1 cellular context compared by ENCODE assay signal in the genomic region with DNA sequence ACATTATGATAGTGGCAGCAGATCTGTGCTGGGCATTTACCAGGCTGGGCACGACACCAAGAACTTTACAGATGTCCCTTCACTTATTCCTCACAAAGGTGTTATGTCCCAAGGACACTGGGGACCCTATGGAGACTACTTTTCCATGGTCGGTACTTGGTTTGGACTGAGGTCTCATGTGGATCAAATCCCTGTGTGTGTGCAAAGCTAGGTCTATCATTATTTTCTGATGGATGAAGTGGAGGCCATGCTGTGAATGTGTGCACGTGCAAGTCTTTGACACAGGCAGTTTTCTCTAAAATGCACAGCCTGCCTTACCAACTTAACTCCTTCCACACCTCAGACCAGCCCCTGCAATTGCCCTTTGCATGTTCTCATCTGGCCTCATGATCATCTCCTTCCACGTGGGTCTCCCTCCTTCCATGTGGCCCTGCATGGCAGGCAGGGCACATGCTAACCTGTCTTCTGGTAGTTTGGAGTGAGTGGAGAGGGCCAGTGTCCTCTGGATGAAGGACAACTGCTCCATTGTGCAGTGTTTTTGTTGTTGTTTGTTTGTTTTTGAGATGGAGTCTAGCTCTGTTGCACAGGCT.
TF ChIP-seq lines count a peak whose summit lies in the region.

No MANE protein-coding gene starts in this region.

TF ChIP-seq in HepG2, 621 proteins besides CTCF, POLR2A, EP300 and RAD21:
- TF ChIP-seq, protein P1, sequence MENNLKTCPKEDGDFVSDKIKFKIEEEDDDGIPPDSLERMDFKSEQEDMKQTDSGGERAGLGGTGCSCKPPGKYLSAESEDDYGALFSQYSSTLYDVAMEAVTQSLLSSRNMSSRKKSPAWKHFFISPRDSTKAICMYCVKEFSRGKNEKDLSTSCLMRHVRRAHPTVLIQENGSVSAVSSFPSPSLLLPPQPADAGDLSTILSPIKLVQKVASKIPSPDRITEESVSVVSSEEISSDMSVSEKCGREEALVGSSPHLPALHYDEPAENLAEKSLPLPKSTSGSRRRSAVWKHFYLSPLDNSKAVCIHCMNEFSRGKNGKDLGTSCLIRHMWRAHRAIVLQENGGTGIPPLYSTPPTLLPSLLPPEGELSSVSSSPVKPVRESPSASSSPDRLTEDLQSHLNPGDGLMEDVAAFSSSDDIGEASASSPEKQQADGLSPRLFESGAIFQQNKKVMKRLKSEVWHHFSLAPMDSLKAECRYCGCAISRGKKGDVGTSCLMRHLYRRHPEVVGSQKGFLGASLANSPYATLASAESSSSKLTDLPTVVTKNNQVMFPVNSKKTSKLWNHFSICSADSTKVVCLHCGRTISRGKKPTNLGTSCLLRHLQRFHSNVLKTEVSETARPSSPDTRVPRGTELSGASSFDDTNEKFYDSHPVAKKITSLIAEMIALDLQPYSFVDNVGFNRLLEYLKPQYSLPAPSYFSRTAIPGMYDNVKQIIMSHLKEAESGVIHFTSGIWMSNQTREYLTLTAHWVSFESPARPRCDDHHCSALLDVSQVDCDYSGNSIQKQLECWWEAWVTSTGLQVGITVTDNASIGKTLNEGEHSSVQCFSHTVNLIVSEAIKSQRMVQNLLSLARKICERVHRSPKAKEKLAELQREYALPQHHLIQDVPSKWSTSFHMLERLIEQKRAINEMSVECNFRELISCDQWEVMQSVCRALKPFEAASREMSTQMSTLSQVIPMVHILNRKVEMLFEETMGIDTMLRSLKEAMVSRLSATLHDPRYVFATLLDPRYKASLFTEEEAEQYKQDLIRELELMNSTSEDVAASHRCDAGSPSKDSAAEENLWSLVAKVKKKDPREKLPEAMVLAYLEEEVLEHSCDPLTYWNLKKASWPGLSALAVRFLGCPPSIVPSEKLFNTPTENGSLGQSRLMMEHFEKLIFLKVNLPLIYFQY (CRISPR knock-in tag; IDR thresholded peaks at IDR 0.05; ENCODE audit: borderline replicate concordance): no peak
- TF ChIP-seq, protein P2, sequence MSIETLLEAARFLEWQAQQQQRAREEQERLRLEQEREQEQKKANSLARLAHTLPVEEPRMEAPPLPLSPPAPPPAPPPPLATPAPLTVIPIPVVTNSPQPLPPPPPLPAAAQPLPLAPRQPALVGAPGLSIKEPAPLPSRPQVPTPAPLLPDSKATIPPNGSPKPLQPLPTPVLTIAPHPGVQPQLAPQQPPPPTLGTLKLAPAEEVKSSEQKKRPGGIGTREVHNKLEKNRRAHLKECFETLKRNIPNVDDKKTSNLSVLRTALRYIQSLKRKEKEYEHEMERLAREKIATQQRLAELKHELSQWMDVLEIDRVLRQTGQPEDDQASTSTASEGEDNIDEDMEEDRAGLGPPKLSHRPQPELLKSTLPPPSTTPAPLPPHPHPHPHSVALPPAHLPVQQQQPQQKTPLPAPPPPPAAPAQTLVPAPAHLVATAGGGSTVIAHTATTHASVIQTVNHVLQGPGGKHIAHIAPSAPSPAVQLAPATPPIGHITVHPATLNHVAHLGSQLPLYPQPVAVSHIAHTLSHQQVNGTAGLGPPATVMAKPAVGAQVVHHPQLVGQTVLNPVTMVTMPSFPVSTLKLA (IDR thresholded peaks at IDR 0.05): peak; percentile 89
